1 cellular context compared by ENCODE assay signal in genomic region chr4:143513314-143514211, GRCh38.
TF ChIP-seq lines count a peak whose summit lies in the region.

TSS of gene SMARCA5 (plus strand) at chr4:143513702. CDS start at chr4:143513925, 223 bp downstream.

TF ChIP-seq in K562, 482 proteins besides CTCF, POLR2A, EP300 and RAD21 (continued from another document and continues in another):
- TF ChIP-seq PML (IDR thresholded peaks at IDR 0.05; ENCODE audit: low read length): peak; percentile 44; the same call in 1 of the 2 replicates
- TF ChIP-seq SMARCB1 (IDR thresholded peaks at IDR 0.05; ENCODE audit: insufficient read length, low read depth): no peak
- no peak for TF ChIP-seq ZNF174 (CRISPR knock-in tag; IDR thresholded peaks at IDR 0.05)
- peak; percentile 28 to 33 for TF ChIP-seq E2F6 (IDR thresholded peaks at IDR 0.05; ENCODE audit: borderline replicate concordance in 1 of 2, extremely low read depth in 1 of 2, insufficient read depth in 1 of 2, insufficient read length in 1 of 2, low read depth in 1 of 2, low read length in 1 of 2, poor library complexity in 1 of 2, severe bottlenecking in 1 of 2)
- TF ChIP-seq ZBTB12 (CRISPR knock-in tag; IDR thresholded peaks at IDR 0.05): peak; percentile 27; the same call in 1 of the 2 replicates
- peak; percentile 44 for TF ChIP-seq TAF1 (IDR thresholded peaks at IDR 0.05; ENCODE audit: control insufficient read depth, extremely low read depth, insufficient read depth, low read length, severe bottlenecking)
- TF ChIP-seq SMC3 (conservative IDR thresholded peaks at IDR 0.05; ENCODE audit: insufficient read depth, low read depth, low read length): no peak
- no peak for TF ChIP-seq MECOM (CRISPR knock-in tag; IDR thresholded peaks at IDR 0.05)
- peak; percentile 40; the same call in 1 of the 2 replicates for TF ChIP-seq E2F1 (CRISPR knock-in tag; IDR thresholded peaks at IDR 0.05)
- TF ChIP-seq CCNT2 (IDR thresholded peaks at IDR 0.05; ENCODE audit: borderline replicate concordance, extremely low read depth, insufficient read length, low read depth, low read length): peak; percentile 38
- no peak for TF ChIP-seq PCBP2 (IDR thresholded peaks at IDR 0.05; ENCODE audit: low read depth, low read length, poor library complexity, severe bottlenecking)
- 0 out of 2 replicates have a peak, but pooled peaks have one; percentile 45 for TF ChIP-seq ATF6 (CRISPR knock-in tag; IDR thresholded peaks at IDR 0.05)
- TF ChIP-seq TBP (optimal IDR thresholded peaks at IDR 0.05; ENCODE audit: low read depth, low read length): peak; percentile 74
- peak; percentile 42; the same call in 1 of the 2 replicates for TF ChIP-seq ZNF24 (IDR thresholded peaks at IDR 0.05)
- peak; percentile 61 for TF ChIP-seq MAX (CRISPR knock-in tag; IDR thresholded peaks at IDR 0.05)
- no peak for TF ChIP-seq PRPF4 (IDR thresholded peaks at IDR 0.05; ENCODE audit: insufficient read depth, low read depth, low read length, poor library complexity, severe bottlenecking)
- 0 out of 2 replicates have a peak, but pooled peaks have one; percentile 2 for TF ChIP-seq OTX1 (CRISPR knock-in tag; IDR thresholded peaks at IDR 0.05)
- TF ChIP-seq NFE2 (IDR thresholded peaks at IDR 0.05; ENCODE audit: low read depth): peak; percentile 6; the same call in 1 of the 2 replicates
- no peak for TF ChIP-seq ZBTB33 (CRISPR knock-in tag; IDR thresholded peaks at IDR 0.05)
- no peak for TF ChIP-seq TSC22D4 (tag; IDR thresholded peaks at IDR 0.05)
- TF ChIP-seq POLR2AphosphoS2 (IDR thresholded peaks at IDR 0.05; ENCODE audit: low read length): no peak
- no peak for TF ChIP-seq CEBPG (CRISPR knock-in tag; IDR thresholded peaks at IDR 0.05)
- TF ChIP-seq CEBPG (tag; conservative IDR thresholded peaks at IDR 0.05 in 1 of 2, IDR thresholded peaks at IDR 0.05 in 1 of 2): no peak
- TF ChIP-seq FOXK2 (conservative IDR thresholded peaks at IDR 0.05 in 1 of 2, IDR thresholded peaks at IDR 0.05 in 1 of 2; ENCODE audit: low read depth in 2 of 2): 0 out of 4 replicates have a peak, but pooled peaks have one; percentile 36 to 38
- TF ChIP-seq ZNF76 (CRISPR knock-in tag; IDR thresholded peaks at IDR 0.05; ENCODE audit: borderline replicate concordance): no peak
- TF ChIP-seq POLR2B (IDR thresholded peaks at IDR 0.05; ENCODE audit: low read depth, partially characterized antibody): peak; percentile 57
- TF ChIP-seq GTF3C2 (IDR thresholded peaks at IDR 0.05; ENCODE audit: borderline replicate concordance, extremely low read depth, insufficient read length): no peak
- TF ChIP-seq ZNF512 (tag; IDR thresholded peaks at IDR 0.05): no peak
- TF ChIP-seq GMEB1 (CRISPR knock-in tag; IDR thresholded peaks at IDR 0.05): peak; percentile 35
- no peak for TF ChIP-seq MCM7 (IDR thresholded peaks at IDR 0.05)
- 0 out of 2 replicates have a peak, but pooled peaks have one; percentile 1 for TF ChIP-seq JUND (IDR thresholded peaks at IDR 0.05; ENCODE audit: borderline replicate concordance, low read depth, low read length)
- peak; percentile 18; the same call in 1 of the 3 replicates for TF ChIP-seq JUND (tag; IDR thresholded peaks at IDR 0.05; ENCODE audit: borderline replicate concordance, low read depth, low read length)
- TF ChIP-seq GATA2 (CRISPR knock-in tag; IDR thresholded peaks at IDR 0.05): peak; percentile 94
- TF ChIP-seq VEZF1 (CRISPR knock-in tag; IDR thresholded peaks at IDR 0.05): peak; percentile 53
